ENCODE assay signal across 12 cellular contexts in genomic region chr4:42331914-42332368, GRCh38.
DNase-seq lines count a peak whose midpoint lies in the region; ATAC-seq and FAIRE-seq lines count a peak whose summit lies in the region.
"Had no signal": no experiment of that assay in that cellular context is flagged by ENCODE, and none has a peak within 500 bp of the region (broad histone marks: within the 10 kb centered on the region; RNA-seq: fewer than 3 reads in every experiment).

No MANE protein-coding gene starts in this region.

- FAIRE-seq in GM18507 (lab: Jason Lieb, UNC): peak; percentile 35

- ATAC-seq in HG02885 (IDR thresholded peaks at IDR 0.05; ENCODE audit: poor library complexity, unreplicated experiment): peak; percentile 70
- ATAC-seq in GM19397 (IDR thresholded peaks at IDR 0.05; ENCODE audit: unreplicated experiment): no peak
- no peak for ATAC-seq in HG03280 (IDR thresholded peaks at IDR 0.05; ENCODE audit: unreplicated experiment)
- ATAC-seq: left lobe of liver, Panc1 had no signal

- no peak for DNase-seq in GM18507 (ENCODE audit: extremely low spot score, insufficient read length, low read depth)
- peak; percentile 58 to 89 for DNase-seq in dermis microvascular lymphatic vessel endothelial cell (ENCODE audit: low read depth in 2 of 2)
- peak; percentile 79 for DNase-seq in renal cortical epithelial cell (ENCODE audit: low read depth)
- no peak for DNase-seq in NCI-H2107 treated with DMSO at 0.1 percent for 48 hours (lab: John Stamatoyannopoulos, UW; ENCODE audit: unreplicated experiment)
- no peak for DNase-seq in activated CD8-positive, alpha-beta memory T cell treated with anti-CD3 and anti-CD28 coated beads, Interleukin-2, amount 50 U/mL, for 48 hours
- DNase-seq: activated naive CD4-positive, alpha-beta T cell treated with anti-CD3 and anti-CD28 coated beads, Interleukin-2, amount 50 U/mL, for 16 hours; NCI-H1417 treated with DMSO at 0.1 percent for 48 hours had no signal

Comparison
In these comparisons a context has a peak if more than half of its experiments do, and no peak if none do; other contexts are left out.
1. DNase-seq: peak in dermis microvascular lymphatic vessel endothelial cell (2 of 2) and renal cortical epithelial cell (single experiment); none in GM18507 (single experiment), NCI-H2107 treated with DMSO at 0.1 percent for 48 hours (single experiment) and activated CD8-positive, alpha-beta memory T cell treated with anti-CD3 and anti-CD28 coated beads, Interleukin-2, amount 50 U/mL, for 48 hours (single experiment).